Comparison of ENCODE assay signal across 1 cellular context in genomic region chr12:108729612-108730336, GRCh38.
TF ChIP-seq lines count a peak whose summit lies in the region.

No MANE protein-coding gene starts in this region.

TF ChIP-seq in K562, 482 proteins besides CTCF, POLR2A, EP300 and RAD21 (continued from another document):
- TF ChIP-seq MAFK (IDR thresholded peaks at IDR 0.05; ENCODE audit: low read length): peak; percentile 27; the same call in 1 of the 2 replicates
- TF ChIP-seq MXI1 (IDR thresholded peaks at IDR 0.05; ENCODE audit: low read depth, low read length): no peak
- TF ChIP-seq NFE2 (IDR thresholded peaks at IDR 0.05; ENCODE audit: low read depth): peak; percentile 70
- no peak for TF ChIP-seq ZBTB43 (CRISPR knock-in tag; IDR thresholded peaks at IDR 0.05)
- no peak for TF ChIP-seq SMAD1 (IDR thresholded peaks at IDR 0.05; ENCODE audit: low read depth, low read length, partially characterized antibody)
- no peak for TF ChIP-seq PTBP1 (IDR thresholded peaks at IDR 0.05; ENCODE audit: low read depth, low read length)
- TF ChIP-seq CBX1 (IDR thresholded peaks at IDR 0.05; ENCODE audit: low read depth): no peak
- TF ChIP-seq KLF16 (IDR thresholded peaks at IDR 0.05): 0 out of 2 replicates have a peak, but pooled peaks have one; percentile 20
- no peak for TF ChIP-seq TRIM28 (IDR thresholded peaks at IDR 0.05)
- TF ChIP-seq MYBL2 (IDR thresholded peaks at IDR 0.05; ENCODE audit: low read depth): no peak
- TF ChIP-seq MYBL2 (CRISPR knock-in tag; IDR thresholded peaks at IDR 0.05; ENCODE audit: borderline replicate concordance): no peak
- TF ChIP-seq SRSF1 (IDR thresholded peaks at IDR 0.05; ENCODE audit: low read depth, low read length): no peak
- TF ChIP-seq ZNF551 (CRISPR knock-in tag; IDR thresholded peaks at IDR 0.05): no peak
- no peak for TF ChIP-seq ZNF518B (CRISPR knock-in tag; IDR thresholded peaks at IDR 0.05)
- TF ChIP-seq MLX (CRISPR knock-in tag; conservative IDR thresholded peaks at IDR 0.05): no peak
- peak; percentile 50 for TF ChIP-seq SMARCA4 (IDR thresholded peaks at IDR 0.05)
